8 cellular contexts compared by ENCODE assay signal in the genomic region with DNA sequence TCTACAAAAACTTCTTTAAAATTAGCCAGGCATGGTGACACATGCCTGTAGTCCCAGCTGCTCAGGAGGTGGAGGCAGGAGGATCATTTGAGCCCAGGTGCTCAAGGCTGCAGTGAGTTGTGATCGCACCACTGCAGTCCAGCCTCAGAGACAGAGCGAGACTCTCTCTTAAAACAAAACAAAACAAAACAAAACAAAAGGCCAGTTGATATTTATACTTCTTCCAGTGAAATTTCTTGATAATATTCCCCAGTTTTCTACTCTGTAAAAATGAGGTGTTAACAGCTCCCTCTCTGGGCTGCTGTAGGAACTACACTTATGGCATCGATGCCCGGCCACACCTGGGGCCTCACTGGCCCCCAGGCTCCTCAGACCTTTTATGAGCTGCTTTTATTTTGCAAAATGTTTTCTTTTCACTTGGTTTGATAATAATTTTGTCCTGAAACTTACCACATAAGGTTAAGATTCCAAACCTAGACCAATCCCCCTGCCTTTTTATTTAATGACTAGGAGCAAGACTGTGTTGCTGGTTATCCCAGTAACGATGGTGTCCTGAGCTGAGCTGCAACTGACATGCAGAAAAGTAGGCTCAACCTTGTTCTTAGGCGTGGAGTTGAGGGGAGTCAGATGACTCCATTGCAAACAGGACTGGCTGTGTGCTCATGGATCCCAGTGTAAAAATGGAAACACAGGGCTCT. TPM values are rescaled to one million over a fixed set of nuclear protein-coding genes. Genes with fewer than 3 reads are reported as not detected.
A peak's percentile ranks its signal among the peaks of the same experiment; 100 is the strongest.
DNase-seq lines count a peak whose midpoint lies in the region; ATAC-seq and TF ChIP-seq lines count a peak whose summit lies in the region.

No MANE protein-coding gene starts in this region.

- H3K9me3 Mint-ChIP-seq in activated CD4-positive, alpha-beta T cell treated with anti-CD3 and anti-CD28 coated beads for 36 hours (ENCODE audit: low read depth), result no peaks in the 10 kb centered on the region
- H3K9me3 Mint-ChIP-seq in glutamatergic neuron (ENCODE audit: unreplicated experiment), result peaks cover 5% of the 10 kb centered on the region

- POLR2A ChIA-PET in activated CD4-positive, alpha-beta T cell treated with anti-CD3 and anti-CD28 coated beads for 36 hours (lab: Charles Lee), result no interaction called here

- TF ChIP-seq CTCF in glutamatergic neuron (IDR thresholded peaks at IDR 0.05; ENCODE audit: partially characterized antibody, unreplicated experiment) (peak; percentile 88), sigmoid colon (IDR thresholded peaks at IDR 0.05) (peak in 3 of 4 experiments; percentile 59 to 78 (median 60))

- H3K4me3 Mint-ChIP-seq in activated CD4-positive, alpha-beta T cell treated with anti-CD3 and anti-CD28 coated beads for 36 hours, result no peak overlapping the region
- H3K4me3 Mint-ChIP-seq in glutamatergic neuron (ENCODE audit: unreplicated experiment), result peak overlapping the region; percentile 14

- H3K27ac ChIP-seq in sigmoid colon, result peak overlapping the region in 3 of 4 donors; percentile 27 to 73 (median 63)

- peaks cover 13% of the 10 kb centered on the region for H3K36me3 Mint-ChIP-seq in activated CD4-positive, alpha-beta T cell treated with anti-CD3 and anti-CD28 coated beads for 36 hours (ENCODE audit: low read depth)
- peaks cover 8% of the 10 kb centered on the region for H3K36me3 Mint-ChIP-seq in glutamatergic neuron (ENCODE audit: unreplicated experiment)

- 44 to 58% methylated on average over 6 of the region's 6 CpGs for WGBS in sigmoid colon, 2 donors

- no peaks in the 10 kb centered on the region for H3K27me3 ChIP-seq in sigmoid colon

- peaks cover 28% of the 10 kb centered on the region for H3K4me1 Mint-ChIP-seq in activated CD4-positive, alpha-beta T cell treated with anti-CD3 and anti-CD28 coated beads for 36 hours
- peaks cover 11% of the 10 kb centered on the region for H3K4me1 Mint-ChIP-seq in glutamatergic neuron (ENCODE audit: low read depth, unreplicated experiment)

- peak; percentile 48 for ATAC-seq in activated CD4-positive, alpha-beta T cell treated with anti-CD3 and anti-CD28 coated beads for 36 hours
- no peak for ATAC-seq in HG03039 (IDR thresholded peaks at IDR 0.05; ENCODE audit: unreplicated experiment)

- H3K36me3 ChIP-seq in sigmoid colon, result peaks cover 3 to 43% (median 21%) of the 10 kb centered on the region in 4 donors

- no peaks in the 10 kb centered on the region for H3K27me3 Mint-ChIP-seq in activated CD4-positive, alpha-beta T cell treated with anti-CD3 and anti-CD28 coated beads for 36 hours
- peaks cover 12% of the 10 kb centered on the region for H3K27me3 Mint-ChIP-seq in glutamatergic neuron (ENCODE audit: unreplicated experiment)

- H3K9me3 ChIP-seq in sigmoid colon, result no peaks in the 10 kb centered on the region

- no peak for TF ChIP-seq POLR2A in sigmoid colon (IDR thresholded peaks at IDR 0.05)

- no peak for TF ChIP-seq EP300 in sigmoid colon (IDR thresholded peaks at IDR 0.05)

- intact Hi-C loops in activated CD4-positive, alpha-beta T cell treated with anti-CD3 and anti-CD28 coated beads for 36 hours (cut with DNase I, micrococcal nuclease), result no loop called here
- intact Hi-C loops in sigmoid colon (cut with DNase I), result no loop called here

- peaks cover 0 to 30% (median 27%) of the 10 kb centered on the region in 4 donors for H3K4me1 ChIP-seq in sigmoid colon

- no peak overlapping the region for H3K27ac Mint-ChIP-seq in activated CD4-positive, alpha-beta T cell treated with anti-CD3 and anti-CD28 coated beads for 36 hours
- H3K27ac Mint-ChIP-seq in glutamatergic neuron (ENCODE audit: unreplicated experiment), result peak overlapping the region; percentile 49

- H3K4me3 ChIP-seq in sigmoid colon, result no peak overlapping the region

- peak; percentile 63 for DNase-seq in activated CD4-positive, alpha-beta T cell treated with anti-CD3 and anti-CD28 coated beads for 36 hours
- no peak for DNase-seq in activated CD4-positive, alpha-beta T cell treated with anti-CD3 and anti-CD28 coated beads for 1 hour
- DNase-seq in NCI-H774 (lab: John Stamatoyannopoulos, UW), result peak; percentile 1
- DNase-seq in activated gamma-delta T cell treated with anti-CD3 and anti-CD28 coated beads, Interleukin-2, amount 50 U/mL, for 16 hours (ENCODE audit: low read depth), result peak; percentile 24
- DNase-seq in glutamatergic neuron, result peak; percentile 62
- no peak for DNase-seq in sigmoid colon
- DNase-seq in NK-92 (lab: John Stamatoyannopoulos, UW; ENCODE audit: unreplicated experiment), result no peak

- CTCF ChIA-PET in activated CD4-positive, alpha-beta T cell treated with anti-CD3 and anti-CD28 coated beads for 36 hours (lab: Charles Lee), result interaction anchor here (0.7 to 1.4 kb wide), 7 partner anchors 9 to 429 kb away, joined by 3 to 9 read pairs (median 4); a partner anchor contains a TSS

RNA-seq across cellular contexts. Expression of a gene that starts 17.6 kb away (rescaled TPM):
- total RNA-seq in activated CD4-positive, alpha-beta T cell treated with anti-CD3 and anti-CD28 coated beads for 36 hours, result 10 to 100 TPM; 56.7 to 57.6 TPM
- total RNA-seq in glutamatergic neuron (ENCODE audit: unreplicated experiment) (281 TPM), sigmoid colon (10 to 100 TPM; 22.1 to 80.9 (median 30.8) TPM)
- 10 to 100 TPM in 1 of 3 donors, 1 to 10 TPM in 2; 3.6 to 79.1 (median 5.5) TPM for polyA plus RNA-seq in sigmoid colon

RNA-seq across cellular contexts. Expression of a gene that starts 45.5 kb away (rescaled TPM):
- total RNA-seq in activated CD4-positive, alpha-beta T cell treated with anti-CD3 and anti-CD28 coated beads for 36 hours, result 100 to 1,000 TPM in 1 of 2 experiments, 10 to 100 TPM in 1; 77.1 to 111 TPM
- total RNA-seq in glutamatergic neuron (ENCODE audit: unreplicated experiment) (72.9 TPM), sigmoid colon (10 to 100 TPM; 12.4 to 18.1 (median 17.3) TPM)
- polyA plus RNA-seq in sigmoid colon, result 10 to 100 TPM; 25.2 to 53.7 (median 33.8) TPM

RNA-seq across cellular contexts. Expression of a gene that starts 47.7 kb away (rescaled TPM):
- 10 to 100 TPM; 23.7 to 43.6 TPM for total RNA-seq in activated CD4-positive, alpha-beta T cell treated with anti-CD3 and anti-CD28 coated beads for 36 hours
- 79.1 TPM for total RNA-seq in glutamatergic neuron (ENCODE audit: unreplicated experiment)
- total RNA-seq in sigmoid colon, result 100 to 1,000 TPM in 3 of 4 donors, 10 to 100 TPM in 1; 79.8 to 152 (median 128) TPM
- polyA plus RNA-seq in sigmoid colon, result 10 to 100 TPM; 32.4 to 87.8 (median 41.4) TPM

RNA-seq across cellular contexts. Expression of a gene that starts 49.0 kb away (rescaled TPM):
- total RNA-seq in activated CD4-positive, alpha-beta T cell treated with anti-CD3 and anti-CD28 coated beads for 36 hours, result 10 to 100 TPM; 13.1 to 18.4 TPM
- total RNA-seq in glutamatergic neuron (ENCODE audit: unreplicated experiment) (68.7 TPM), sigmoid colon (10 to 100 TPM in 1 of 4 donors, 1 to 10 TPM in 3; 4.3 to 10.5 (median 7.2) TPM)
- polyA plus RNA-seq in sigmoid colon, result 10 to 100 TPM in 1 of 3 donors, 1 to 10 TPM in 2; 1.8 to 17.1 (median 2.5) TPM

RNA-seq across cellular contexts. Expression of a gene that starts 49.3 kb away (rescaled TPM):
- total RNA-seq in activated CD4-positive, alpha-beta T cell treated with anti-CD3 and anti-CD28 coated beads for 36 hours, result 100 to 1,000 TPM; 146 to 175 TPM
- total RNA-seq in glutamatergic neuron (ENCODE audit: unreplicated experiment) (75.1 TPM), sigmoid colon (100 to 1,000 TPM in 1 of 4 donors, 10 to 100 TPM in 3; 61.5 to 104 (median 71.1) TPM)
- 100 to 1,000 TPM; 114 to 198 (median 129) TPM for polyA plus RNA-seq in sigmoid colon

Comparison
In these comparisons a context has a peak if more than half of its experiments do, and no peak if none do; other contexts are left out.
1. DNase-seq: peak in activated CD4-positive, alpha-beta T cell treated with anti-CD3 and anti-CD28 coated beads for 36 hours (single experiment), NCI-H774 (single experiment), activated gamma-delta T cell treated with anti-CD3 and anti-CD28 coated beads, Interleukin-2, amount 50 U/mL, for 16 hours (single experiment) and glutamatergic neuron (single experiment); none in activated CD4-positive, alpha-beta T cell treated with anti-CD3 and anti-CD28 coated beads for 1 hour (single experiment), sigmoid colon (single experiment) and NK-92 (single experiment).